1 cellular context compared by ENCODE assay signal in genomic region chr21:33865996-33866575, GRCh38.
TF ChIP-seq lines count a peak whose summit lies in the region.

No MANE protein-coding gene starts in this region.

TF ChIP-seq in IMR-90, 13 proteins besides CTCF, POLR2A, EP300 and RAD21 (continued from another document):
- no peak for TF ChIP-seq RCOR1 (IDR thresholded peaks at IDR 0.05; ENCODE audit: insufficient replicate concordance, low read length)
- no peak for TF ChIP-seq MAFK (IDR thresholded peaks at IDR 0.05; ENCODE audit: low read depth, low read length)
- no peak for TF ChIP-seq RFX5 (IDR thresholded peaks at IDR 0.05; ENCODE audit: low read depth, low read length)
- TF ChIP-seq MXI1 (IDR thresholded peaks at IDR 0.05; ENCODE audit: borderline replicate concordance, low read depth, low read length): no peak
- TF ChIP-seq FOS (IDR thresholded peaks at IDR 0.05; ENCODE audit: low read depth, low read length): no peak
- TF ChIP-seq MAZ (IDR thresholded peaks at IDR 0.05; ENCODE audit: borderline replicate concordance, low read depth, low read length): no peak
